ENCODE assay signal across 9 cellular contexts in the genomic region with DNA sequence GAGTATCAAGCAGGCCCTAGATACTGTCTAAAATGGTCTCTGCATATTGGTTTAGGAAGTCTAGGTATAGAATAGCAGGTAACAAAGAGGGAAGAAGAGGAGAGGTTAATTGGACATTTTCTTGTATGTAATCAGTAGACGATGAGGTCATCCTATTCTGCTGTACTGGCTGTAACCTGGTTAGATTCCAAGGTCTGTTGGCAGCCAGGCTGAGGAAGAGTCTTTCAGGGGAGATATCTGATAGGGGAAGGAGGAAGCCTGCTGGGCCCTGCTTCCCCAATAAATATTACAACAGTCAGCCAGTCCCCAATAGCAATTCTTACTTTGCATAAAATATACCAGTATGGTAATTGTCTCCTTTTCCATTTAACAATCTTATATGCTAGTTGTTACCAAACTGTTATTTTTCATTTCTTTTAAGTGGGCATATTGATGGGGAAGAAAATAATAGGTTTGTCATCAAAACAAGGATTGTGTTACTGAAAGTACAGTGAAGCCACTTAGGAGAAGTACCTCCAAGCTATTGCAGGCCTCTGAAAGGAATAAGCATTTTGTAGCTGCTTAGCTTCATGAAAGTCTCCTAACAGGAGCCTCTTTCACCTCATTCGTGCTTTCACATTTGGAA.
DNase-seq lines count a peak whose midpoint lies in the region; ATAC-seq and TF ChIP-seq lines count a peak whose summit lies in the region.
"Had no signal": no experiment of that assay in that cellular context is flagged by ENCODE, and none has a peak within 500 bp of the region (broad histone marks: within the 10 kb centered on the region; RNA-seq: fewer than 3 reads in every experiment).

No MANE protein-coding gene starts in this region.

- intact Hi-C loops in lower leg skin (cut with DNase I; ENCODE audit: low total_unique reads): no loop called here

- no peaks in the 10 kb centered on the region for H3K9me3 ChIP-seq in lung (ENCODE audit: control insufficient read depth in 2 of 2, insufficient read depth in 1 of 2, low read length in 1 of 2)

- peak overlapping the region; percentile 77 for H3K27ac ChIP-seq in caudate nucleus (ENCODE audit: low read depth, low read length)
- no peak overlapping the region for H3K27ac ChIP-seq in lung (ENCODE audit: low read depth in 1 of 2, low read length in 1 of 2)

- H3K36me3 ChIP-seq in lung (ENCODE audit: control insufficient read depth in 2 of 2, insufficient read depth in 2 of 2, low read length in 2 of 2): peaks cover 1 to 7% of the 10 kb centered on the region in 2 donors

- 35 to 47% methylated on average over 2 of the region's 2 CpGs for WGBS in lung, 2 donors
- 61 to 65% methylated on average over 2 of the region's 2 CpGs for WGBS in lower leg skin, 2 donors

- TF ChIP-seq CTCF in AG10803 (conservative IDR thresholded peaks at IDR 0.05; ENCODE audit: low read length) (no peak), lung (IDR thresholded peaks at IDR 0.05; ENCODE audit: control extremely low read depth, extremely low read depth) (no peak), lower leg skin (IDR thresholded peaks at IDR 0.05) (no peak)

- H3K27me3 ChIP-seq in lung (ENCODE audit: control insufficient read depth, insufficient read depth): no peaks in the 10 kb centered on the region

- H3K4me3 ChIP-seq in AG10803 (ENCODE audit: low read length) (no peak overlapping the region), lung (no peak overlapping the region), lower leg skin (ENCODE audit: low read depth, poor library complexity, severe bottlenecking) (no peak overlapping the region)

- ATAC-seq in lung (ENCODE audit: insufficient read depth, low FRiP score) (no peak), HG03159 (IDR thresholded peaks at IDR 0.05; ENCODE audit: unreplicated experiment) (no peak)

- H3K4me1 ChIP-seq in lung (ENCODE audit: control insufficient read depth in 2 of 2, insufficient read depth in 2 of 2, low read length in 2 of 2): peaks cover 3% of the 10 kb centered on the region in 2 donors

- TF ChIP-seq POLR2A in lower leg skin (IDR thresholded peaks at IDR 0.05): no peak

- peak; percentile 42 for DNase-seq in AG10803 (ENCODE audit: low read depth)
- peak; percentile 33 for DNase-seq in NCI-H1105 treated with DMSO at 0.1 percent for 48 hours (lab: John Stamatoyannopoulos, UW)
- peak in 1 of 61 donors; percentile 90 for DNase-seq in caudate nucleus (lab: John Stamatoyannopoulos, UW)
- peak; percentile 33 for DNase-seq in lung (ENCODE audit: low spot score)
- no peak for DNase-seq in lower leg skin (ENCODE audit: low spot score in 2 of 2)
- no peak for DNase-seq in NCI-H128 (lab: John Stamatoyannopoulos, UW; ENCODE audit: unreplicated experiment)
- DNase-seq in inferior parietal cortex (ENCODE audit: extremely low spot score): no peak
- DNase-seq: activated CD8-positive, alpha-beta memory T cell treated with anti-CD3 and anti-CD28 coated beads for 24 hours had no signal

Comparison
In these comparisons a context has a peak if more than half of its experiments do, and no peak if none do; other contexts are left out.
1. DNase-seq: peak in AG10803 (single experiment), NCI-H1105 treated with DMSO at 0.1 percent for 48 hours (single experiment) and lung (single experiment); none in lower leg skin (0 of 2), NCI-H128 (single experiment) and inferior parietal cortex (single experiment).